5 cellular contexts compared by ENCODE assay signal in genomic region chr11:24759742-24760141, GRCh38.
"Had no signal": no experiment of that assay in that cellular context is flagged by ENCODE, and none has a peak within 500 bp of the region (broad histone marks: within the 10 kb centered on the region; RNA-seq: fewer than 3 reads in every experiment).

No MANE protein-coding gene starts in this region.

- DNase-seq: GOT3, H7, HCEC 1CT, IMR-90 had no signal

- ATAC-seq: K562 had no signal

- H3K4me3 ChIP-seq: K562 had no signal
